Comparison of ENCODE assay signal across 9 cellular contexts in genomic region chr15:73996267-73996666, GRCh38. TPM values are rescaled to one million over a fixed set of nuclear protein-coding genes. Genes with fewer than 3 reads are reported as not detected.
A peak's percentile ranks its signal among the peaks of the same experiment; 100 is the strongest.
DNase-seq lines count a peak whose midpoint lies in the region; TF ChIP-seq lines count a peak whose summit lies in the region.
"Had no signal": no experiment of that assay in that cellular context is flagged by ENCODE, and none has a peak within 500 bp of the region (broad histone marks: within the 10 kb centered on the region; RNA-seq: fewer than 3 reads in every experiment).

No MANE protein-coding gene starts in this region.

- H3K36me3 Mint-ChIP-seq in CD4-positive, alpha-beta memory T cell: peaks cover 11 to 26% of the 10 kb centered on the region in 2 donors

- H3K4me3 ChIP-seq in CD4-positive, alpha-beta memory T cell (ENCODE audit: low read length in 2 of 2): peak overlapping the region in 1 of 2 donors; percentile 79
- H3K4me3 ChIP-seq in OCI-LY7 (ENCODE audit: low read depth, low read length, poor library complexity, severe bottlenecking) (peak overlapping the region; percentile 89), endocrine pancreas (ENCODE audit: control insufficient read depth, insufficient read depth, low read length) (peak overlapping the region; percentile 43), ovary (peak overlapping the region; percentile 93)

- POLR2A ChIA-PET in CD4-positive, alpha-beta memory T cell (lab: Charles Lee; ENCODE audit: partially characterized antibody): interaction anchor here (0.9 to 2.5 kb wide), 2 partner anchors 10 to 545 kb away, joined by 3 to 17 read pairs; partner anchors contain the start of gene ARID3B
- POLR2A ChIA-PET in OCI-LY7 (lab: Charles Lee): interaction anchor here (0.7 to 1.0 kb wide), 3 partner anchors 9 to 11 kb away, joined by 3 to 7 read pairs (median 3); no protein-coding TSS in a partner anchor

- H3K4me3 Mint-ChIP-seq in CD4-positive, alpha-beta memory T cell: peak overlapping the region; percentile 95 to 99 (median 98)

- H2AFZ ChIP-seq in OCI-LY7 (ENCODE audit: low read length): 0 out of 2 replicates have a peak overlapping the region, but pooled peaks have one; percentile 0

- no peaks in the 10 kb centered on the region for H3K9me3 Mint-ChIP-seq in CD4-positive, alpha-beta memory T cell

- TF ChIP-seq POLR2A in ovary (IDR thresholded peaks at IDR 0.05): no peak

- peaks cover 25% of the 10 kb centered on the region; the same call in 1 of the 2 replicates for H3K79me2 ChIP-seq in OCI-LY7 (ENCODE audit: insufficient read depth, low read depth, low read length)

- TF ChIP-seq EP300 in ovary (IDR thresholded peaks at IDR 0.05): no peak

- BruUV-seq in OCI-LY7 (replicated peaks; lab: Mats Ljungman, UMichigan): TSS peak; percentile 42

- intact Hi-C loops in CD4-positive, alpha-beta memory T cell (cut with micrococcal nuclease): loop anchor here (5.0 to 10.0 kb wide), 3 partner anchors 51 to 1029 kb away; partner anchors contain the start of genes ARID3B and PPCDC
- intact Hi-C loops in OCI-LY7 (cut with micrococcal nuclease; ENCODE audit: unreplicated experiment): loop anchor here (10.0 kb wide), 1 partner anchor 469 kb away; the partner anchor contains the start of gene UBL7
- intact Hi-C loops in ovary (cut with DNase I): no loop called here

- peaks cover 40 to 87% (median 63%) of the 10 kb centered on the region in 4 donors for H3K4me1 Mint-ChIP-seq in CD4-positive, alpha-beta memory T cell

- H3K9me3 ChIP-seq in CD4-positive, alpha-beta memory T cell (ENCODE audit: control insufficient read depth in 1 of 2, low read length in 2 of 2): no peaks in the 10 kb centered on the region
- H3K9me3 ChIP-seq in OCI-LY7 (ENCODE audit: low read length) (no peaks in the 10 kb centered on the region), endocrine pancreas (ENCODE audit: control insufficient read depth, low read length) (no peaks in the 10 kb centered on the region), ovary (no peaks in the 10 kb centered on the region)

- peak overlapping the region; percentile 89 for H3K27ac ChIP-seq in CD4-positive, alpha-beta memory T cell (ENCODE audit: low read depth, low read length)
- H3K27ac ChIP-seq in OCI-LY7 (ENCODE audit: low read depth, low read length, poor library complexity, severe bottlenecking) (peak overlapping the region; percentile 36), ovary (no peak overlapping the region)

- peak overlapping the region; percentile 98 for H3K4me2 ChIP-seq in OCI-LY7 (ENCODE audit: low read length)

- H3K27me3 ChIP-seq in CD4-positive, alpha-beta memory T cell (ENCODE audit: insufficient read depth, low read length): no peaks in the 10 kb centered on the region
- H3K27me3 ChIP-seq in endocrine pancreas (ENCODE audit: control insufficient read depth, insufficient read depth, low read length): no peaks in the 10 kb centered on the region
- H3K27me3 ChIP-seq in ovary: no peaks in the 10 kb centered on the region

- H3K9ac ChIP-seq in endocrine pancreas (ENCODE audit: control insufficient read depth, insufficient read depth, low read length): no peak overlapping the region

- no peaks in the 10 kb centered on the region for H3K27me3 Mint-ChIP-seq in CD4-positive, alpha-beta memory T cell

- WGBS in ovary, 3 donors: 39 to 52% (median 39%) methylated on average over 2 of the region's 2 CpGs

- CTCF ChIA-PET in CD4-positive, alpha-beta memory T cell (lab: Charles Lee; ENCODE audit: partially characterized antibody): interaction anchor here (0.9 to 7.8 kb wide), 4 partner anchors 23 to 57 kb away, joined by 3 to 46 read pairs (median 4); no protein-coding TSS in a partner anchor
- CTCF ChIA-PET in OCI-LY7 (lab: Charles Lee; ENCODE audit: unreplicated experiment): no interaction called here

- no peaks in the 10 kb centered on the region for H3K9me2 ChIP-seq in OCI-LY7 (ENCODE audit: insufficient read depth, low read length)

- peaks cover 15% of the 10 kb centered on the region for H3K36me3 ChIP-seq in CD4-positive, alpha-beta memory T cell (ENCODE audit: insufficient read depth, low read length)
- H3K36me3 ChIP-seq in OCI-LY7 (ENCODE audit: insufficient read depth, low read length) (peaks cover 14% of the 10 kb centered on the region; the same call in 1 of the 2 replicates), endocrine pancreas (ENCODE audit: control insufficient read depth, insufficient read depth, low read length) (no peaks in the 10 kb centered on the region), ovary (no peaks in the 10 kb centered on the region)

- DNase-seq in CD4-positive, alpha-beta memory T cell: no peak
- no peak for DNase-seq in OCI-LY7 (ENCODE audit: low spot score)
- DNase-seq in ovary: no peak
- no peak for DNase-seq in iPS-NIHi11 (ENCODE audit: low spot score)
- DNase-seq in GOT3 (lab: John Stamatoyannopoulos, UW): no peak
- DNase-seq in NCI-H82 (lab: John Stamatoyannopoulos, UW): no peak
- DNase-seq in NCI-H2029 treated with DMSO at 0.1 percent for 48 hours (lab: John Stamatoyannopoulos, UW): no peak
- DNase-seq: NCI-H524 had no signal

- H3K27ac Mint-ChIP-seq in CD4-positive, alpha-beta memory T cell: peak overlapping the region; percentile 86 to 98 (median 98)

- H4K20me1 ChIP-seq in OCI-LY7 (ENCODE audit: insufficient read depth, low read length): peaks cover 7% of the 10 kb centered on the region; the same call in 1 of the 2 replicates

- peaks cover 76% of the 10 kb centered on the region for H3K4me1 ChIP-seq in CD4-positive, alpha-beta memory T cell (ENCODE audit: insufficient read depth, low read length)
- H3K4me1 ChIP-seq in OCI-LY7 (ENCODE audit: insufficient read depth, low read length, poor library complexity, severe bottlenecking) (peaks cover 40% of the 10 kb centered on the region), endocrine pancreas (ENCODE audit: control insufficient read depth, insufficient read depth, low read length) (peaks cover 3% of the 10 kb centered on the region), ovary (ENCODE audit: insufficient read depth) (peaks cover 13% of the 10 kb centered on the region)

- TF ChIP-seq CTCF in OCI-LY7 (conservative IDR thresholded peaks at IDR 0.05; ENCODE audit: low read length): no peak
- TF ChIP-seq CTCF in ovary (IDR thresholded peaks at IDR 0.05): no peak

RNA-seq across cellular contexts. Expression of gene PML, which starts 1.8 kb away (rescaled TPM):
- total RNA-seq in CD4-positive, alpha-beta memory T cell: 10 to 100 TPM; 61.5 to 66.6 TPM
- polyA plus RNA-seq in CD4-positive, alpha-beta memory T cell: 10 to 100 TPM in 1 of 2 donors, 1 to 10 TPM in 1; 9.6 to 33.2 TPM
- 9.6 and 16.9 TPM in 2 replicates for total RNA-seq in OCI-LY7 (2014; rRNA removed; shearing (Covaris generic))
- total RNA-seq in OCI-LY7 (2022) (26.1 and 28.1 TPM in 2 replicates), ovary (10 to 100 TPM; 37.4 to 60.8 (median 51.7) TPM)
- 10 to 100 TPM; 20.7 to 26.0 TPM for polyA plus RNA-seq in ovary

RNA-seq across cellular contexts. Expression of gene STOML1, which starts 4.2 kb away (rescaled TPM):
- 10 to 100 TPM; 10.8 to 11.1 TPM for total RNA-seq in CD4-positive, alpha-beta memory T cell
- 1 to 10 TPM; 8.1 to 8.7 TPM for polyA plus RNA-seq in CD4-positive, alpha-beta memory T cell
- 5.7 and 8.0 TPM in 2 replicates for total RNA-seq in OCI-LY7 (2014; rRNA removed; shearing (Covaris generic))
- total RNA-seq in OCI-LY7 (2022): 8.9 and 10.0 TPM in 2 replicates
- 10 to 100 TPM in 5 of 7 donors, 1 to 10 TPM in 2; 6.0 to 22.9 (median 13.3) TPM for total RNA-seq in ovary
- polyA plus RNA-seq in ovary: 10 to 100 TPM in 1 of 2 donors, 1 to 10 TPM in 1; 2.1 to 12.1 TPM

Comparison
In these comparisons a context has a peak if more than half of its experiments do, and no peak if none do; other contexts are left out.
1. H3K27ac ChIP-seq: peak in CD4-positive, alpha-beta memory T cell (single experiment) and OCI-LY7 (single experiment); none in ovary (0 of 2).
2. intact Hi-C loops: an anchor here in CD4-positive, alpha-beta memory T cell (5.0 to 10.0 kb wide) and OCI-LY7 (10.0 kb wide); none called in ovary.